ENCODE assay signal across 18 cellular contexts in the genomic region with DNA sequence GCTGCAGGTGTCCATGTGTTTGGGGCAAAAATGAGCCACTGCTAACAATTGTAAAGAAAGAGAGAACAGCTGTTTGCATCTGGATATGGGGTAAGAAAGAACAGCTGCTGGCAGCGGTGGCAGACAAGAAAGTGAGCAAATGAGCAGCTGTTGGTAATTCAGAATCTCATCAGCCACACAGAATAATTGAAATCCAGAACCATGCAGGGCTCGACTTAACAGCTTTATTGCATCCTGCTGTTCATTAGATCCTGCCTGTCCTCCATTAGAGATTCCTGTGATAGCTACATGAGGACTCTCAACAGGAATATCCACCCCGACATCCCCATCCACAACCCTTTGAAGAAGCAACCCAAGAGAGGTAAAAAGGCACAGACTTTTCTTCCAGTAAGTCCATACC.
A peak's percentile ranks its signal among the peaks of the same experiment; 100 is the strongest.
DNase-seq lines count a peak whose midpoint lies in the region; ATAC-seq lines count a peak whose summit lies in the region.
"Had no signal": no experiment of that assay in that cellular context is flagged by ENCODE, and none has a peak within 500 bp of the region (broad histone marks: within the 10 kb centered on the region; RNA-seq: fewer than 3 reads in every experiment).

No MANE protein-coding gene starts in this region.

- H3K4me1 ChIP-seq in SJCRH30, result peaks cover 14% of the 10 kb centered on the region
- H3K4me1 ChIP-seq: A549, BLaER1 had no signal

- H3K27ac ChIP-seq in SJCRH30, result peak overlapping the region; percentile 58
- H3K27ac ChIP-seq: 22Rv1, A549, BLaER1, HL-60 had no signal

- DNase-seq in DMS 273 (lab: John Stamatoyannopoulos, UW; ENCODE audit: unreplicated experiment) (peak; percentile 49), DMS 273 treated with DMSO at 0.1 percent for 48 hours (lab: John Stamatoyannopoulos, UW) (no peak), LHCN-M2 (ENCODE audit: low read depth) (peak; percentile 3), SJCRH30 (peak; percentile 30 to 70), left kidney (ENCODE audit: low read depth, low spot score) (peak; percentile 5), HuH-7.5 (ENCODE audit: low spot score) (no peak)
- DNase-seq: CD4-positive, alpha-beta memory T cell; DMS53; GOT3; H9; IMR-90; KBM-7 had no signal

- no peak for ATAC-seq in HG02759 (IDR thresholded peaks at IDR 0.05; ENCODE audit: unreplicated experiment)
- no peak for ATAC-seq in GM21390 (IDR thresholded peaks at IDR 0.05; ENCODE audit: unreplicated experiment)
- ATAC-seq: A549 had no signal

- no peaks in the 10 kb centered on the region for H3K36me3 ChIP-seq in SJCRH30
- H3K36me3 ChIP-seq: BLaER1 had no signal

- no peak overlapping the region for H3K4me3 ChIP-seq in SJCRH30
- H3K4me3 ChIP-seq: A549, BLaER1 had no signal

- H3K9me3 ChIP-seq in SJCRH30 (replicated peaks), result no peaks in the 10 kb centered on the region; the same call in 1 of the 2 replicates
- H3K9me3 ChIP-seq: A549, BLaER1 had no signal

- no peaks in the 10 kb centered on the region for H3K27me3 ChIP-seq in SJCRH30
- H3K27me3 ChIP-seq: BLaER1 had no signal

Comparison
In these comparisons a context has a peak if more than half of its experiments do, and no peak if none do; other contexts are left out.
1. DNase-seq: peak in DMS 273 (single experiment), LHCN-M2 (single experiment), SJCRH30 (2 of 2) and left kidney (single experiment); none in DMS 273 treated with DMSO at 0.1 percent for 48 hours (single experiment) and HuH-7.5 (single experiment).